Comparison of ENCODE assay signal across 11 cellular contexts in the genomic region with DNA sequence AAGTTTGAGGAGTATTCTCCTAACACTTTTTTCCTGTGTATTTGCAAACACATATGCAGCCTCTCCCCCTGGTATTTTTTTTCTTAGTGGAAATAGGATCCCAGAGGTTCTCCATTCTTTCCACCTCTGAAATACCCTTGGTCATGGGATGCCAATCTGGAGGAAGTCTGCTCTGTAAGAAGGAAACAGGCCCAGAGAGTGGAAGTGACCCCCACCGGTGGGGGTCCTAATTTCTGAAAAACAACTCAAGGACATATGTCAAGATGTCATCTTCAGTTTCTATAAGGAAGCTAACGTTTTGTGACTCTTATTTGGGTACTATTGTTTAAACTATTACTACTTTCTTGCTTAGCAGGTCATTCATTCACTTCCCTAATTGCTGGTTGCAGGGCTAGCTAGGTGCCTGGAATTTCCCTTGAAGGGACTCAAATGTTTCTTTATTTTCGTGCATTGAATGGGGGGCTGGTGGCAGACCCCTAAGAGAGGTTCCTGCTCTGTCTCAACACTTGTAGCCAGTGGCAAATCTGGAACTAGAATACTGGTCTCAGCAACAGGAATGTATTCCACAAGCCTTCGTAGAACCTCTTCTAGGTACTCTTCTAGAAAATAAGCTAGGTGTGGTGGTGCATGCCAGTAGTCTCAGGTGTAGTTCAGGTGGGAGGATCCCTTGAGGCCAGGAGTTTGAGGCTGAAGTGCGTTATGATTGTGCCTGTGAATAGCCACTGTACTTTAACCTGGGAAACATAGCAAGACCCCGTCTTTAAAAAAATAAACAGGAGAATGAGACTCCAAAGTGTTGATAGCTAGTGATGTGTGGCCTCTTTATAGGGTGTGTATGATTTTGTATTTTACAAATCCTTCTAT. TPM values are rescaled to one million over a fixed set of nuclear protein-coding genes. Genes with fewer than 3 reads are reported as not detected.
DNase-seq lines count a peak whose midpoint lies in the region; ATAC-seq and TF ChIP-seq lines count a peak whose summit lies in the region.
"Had no signal": no experiment of that assay in that cellular context is flagged by ENCODE, and none has a peak within 500 bp of the region (broad histone marks: within the 10 kb centered on the region; RNA-seq: fewer than 3 reads in every experiment).

No MANE protein-coding gene starts in this region.

- peak overlapping the region; percentile 31 for H3K27ac ChIP-seq in PC-9
- peak overlapping the region in 1 of 2 experiments; percentile 90; a peak in 1 of 4 replicates for H3K27ac ChIP-seq in SK-N-SH (ENCODE audit: low read depth in 2 of 2, low read length in 1 of 2)

- CTCF ChIA-PET in PC-9 (lab: Charles Lee) = no interaction called here
- CTCF ChIA-PET in SK-N-SH (lab: Yijun Ruan, JAX) = interaction anchor here (0.6 to 3.6 kb wide), 7 partner anchors 8 to 636 kb away, joined by 3 to 15 read pairs (median 4); a partner anchor contains a TSS

- TF ChIP-seq RAD21 in SK-N-SH (IDR thresholded peaks at IDR 0.05; ENCODE audit: low read length) = no peak

- peak overlapping the region; percentile 6 for H3K27ac Mint-ChIP-seq in activated CD4-positive, alpha-beta T cell treated with anti-CD3 and anti-CD28 coated beads, Interleukin-2, amount 10 ng/mL, durations not matched to agents 24 days and 14 days
- peak overlapping the region; percentile 94 for H3K27ac Mint-ChIP-seq in stimulated activated naive B cell treated with anti-CD40 and anti-IgM and Interleukin-4, amounts not matched to agents 10 μg/mL and 1 μg/mL and 100 μg/mL, for 72 hours

- TF ChIP-seq EP300 in SK-N-SH (IDR thresholded peaks at IDR 0.05; ENCODE audit: borderline replicate concordance in 1 of 2, low read depth in 1 of 2, low read length in 1 of 2) = no peak

- H3K4me1 ChIP-seq in PC-9 (replicated peaks; ENCODE audit: insufficient read depth) (peaks cover 26% of the 10 kb centered on the region), SK-N-SH (ENCODE audit: control insufficient read depth in 1 of 2, insufficient read depth in 2 of 2, low read depth in 1 of 2, low read length in 1 of 2) (peaks cover 0 to 38% of the 10 kb centered on the region in 2 experiments; a peak in 2 of 4 replicates)

- DNase-seq in activated CD4-positive, alpha-beta T cell treated with anti-CD3 and anti-CD28 coated beads, Interleukin-2, amount 10 ng/mL, durations not matched to agents 24 days and 14 days = no peak
- DNase-seq in activated CD4-positive, alpha-beta T cell treated with anti-CD3 and anti-CD28 coated beads, Interleukin-2, amount 50 U/mL, for 48 hours = no peak
- DNase-seq in PC-9 = no peak
- peak; percentile 42 for DNase-seq in kidney tubule cell (ENCODE audit: low spot score)
- DNase-seq in stimulated activated naive B cell treated with anti-CD40 and anti-IgM and Interleukin-4, amounts not matched to agents 10 μg/mL and 1 μg/mL and 100 μg/mL, for 72 hours = peak; percentile 26
- no peak for DNase-seq in SK-N-SH
- DNase-seq in HUDEP-2 (lab: John Stamatoyannopoulos, UW; ENCODE audit: unreplicated experiment in 76 of 76) = no peak
- DNase-seq in GM20000 (ENCODE audit: low spot score) = no peak

- intact Hi-C loops in activated CD4-positive, alpha-beta T cell treated with anti-CD3 and anti-CD28 coated beads, Interleukin-2, amount 10 ng/mL, durations not matched to agents 24 days and 14 days (cut with micrococcal nuclease) = loop anchor here (5.0 to 10.0 kb wide), 3 partner anchors 45 to 707 kb away; a partner anchor contains a TSS
- intact Hi-C loops in PC-9 (cut with micrococcal nuclease; ENCODE audit: unreplicated experiment) = no loop called here

- no peak for TF ChIP-seq CTCF in PC-9 (conservative IDR thresholded peaks at IDR 0.05)
- TF ChIP-seq CTCF in SK-N-SH (IDR thresholded peaks at IDR 0.05) = no peak
- no peak for TF ChIP-seq CTCF in GM20000 (IDR thresholded peaks at IDR 0.05; ENCODE audit: extremely low read depth, missing control alignments)

- H3K4me2 ChIP-seq in PC-9 (peak overlapping the region; percentile 81), SK-N-SH (no peak overlapping the region)

- POLR2A ChIA-PET in PC-9 (lab: Charles Lee; ENCODE audit: unreplicated experiment) (interaction anchor here (0.7 to 1.0 kb wide), 3 partner anchors 9 to 56 kb away, joined by 3 to 6 read pairs (median 4); a partner anchor contains a TSS), SK-N-SH (lab: Yijun Ruan, JAX) (interaction anchor here (1.0 to 2.3 kb wide), 3 partner anchors 8 to 28 kb away, joined by 3 to 43 read pairs (median 4); a partner anchor contains a TSS)

- no peak overlapping the region for H3K4me3 ChIP-seq in PC-9
- H3K4me3 ChIP-seq in SK-N-SH (ENCODE audit: low read depth in 2 of 2, low read length in 1 of 2) = no peak overlapping the region

- H2AFZ ChIP-seq in PC-9 (no peak overlapping the region), SK-N-SH (ENCODE audit: low read depth) (no peak overlapping the region)

- H3K36me3 Mint-ChIP-seq in activated CD4-positive, alpha-beta T cell treated with anti-CD3 and anti-CD28 coated beads, Interleukin-2, amount 10 ng/mL, durations not matched to agents 24 days and 14 days (ENCODE audit: low read depth) = peaks cover 22% of the 10 kb centered on the region
- H3K36me3 Mint-ChIP-seq in stimulated activated naive B cell treated with anti-CD40 and anti-IgM and Interleukin-4, amounts not matched to agents 10 μg/mL and 1 μg/mL and 100 μg/mL, for 72 hours = peaks cover 39 to 46% of the 10 kb centered on the region in 2 donors

- peaks cover 18% of the 10 kb centered on the region for H3K36me3 ChIP-seq in PC-9 (ENCODE audit: low read depth)
- H3K36me3 ChIP-seq in SK-N-SH (replicated peaks in 1 of 2; ENCODE audit: control insufficient read depth in 1 of 2, insufficient read depth in 2 of 2, low read length in 1 of 2) = peaks cover 19 to 27% of the 10 kb centered on the region in 2 experiments

- H3K27me3 Mint-ChIP-seq in activated CD4-positive, alpha-beta T cell treated with anti-CD3 and anti-CD28 coated beads, Interleukin-2, amount 10 ng/mL, durations not matched to agents 24 days and 14 days = no peaks in the 10 kb centered on the region
- no peaks in the 10 kb centered on the region for H3K27me3 Mint-ChIP-seq in stimulated activated naive B cell treated with anti-CD40 and anti-IgM and Interleukin-4, amounts not matched to agents 10 μg/mL and 1 μg/mL and 100 μg/mL, for 72 hours

- H3K79me2 ChIP-seq in PC-9 (ENCODE audit: low read depth) (peaks cover 20% of the 10 kb centered on the region; the same call in 1 of the 2 replicates), SK-N-SH (ENCODE audit: insufficient read depth) (peaks cover 42% of the 10 kb centered on the region; the same call in 1 of the 2 replicates)

- H3K9ac ChIP-seq in SK-N-SH = no peak overlapping the region

- H3K9me3 Mint-ChIP-seq in activated CD4-positive, alpha-beta T cell treated with anti-CD3 and anti-CD28 coated beads, Interleukin-2, amount 10 ng/mL, durations not matched to agents 24 days and 14 days = no peaks in the 10 kb centered on the region
- H3K9me3 Mint-ChIP-seq in stimulated activated naive B cell treated with anti-CD40 and anti-IgM and Interleukin-4, amounts not matched to agents 10 μg/mL and 1 μg/mL and 100 μg/mL, for 72 hours = no peaks in the 10 kb centered on the region

- peaks cover 47% of the 10 kb centered on the region for H3K4me1 Mint-ChIP-seq in activated CD4-positive, alpha-beta T cell treated with anti-CD3 and anti-CD28 coated beads, Interleukin-2, amount 10 ng/mL, durations not matched to agents 24 days and 14 days
- peaks cover 70 to 90% of the 10 kb centered on the region in 2 donors for H3K4me1 Mint-ChIP-seq in stimulated activated naive B cell treated with anti-CD40 and anti-IgM and Interleukin-4, amounts not matched to agents 10 μg/mL and 1 μg/mL and 100 μg/mL, for 72 hours

- no peaks in the 10 kb centered on the region for H3K9me3 ChIP-seq in PC-9 (ENCODE audit: insufficient read depth, low read depth)
- H3K9me3 ChIP-seq in SK-N-SH = no peaks in the 10 kb centered on the region
- H3K9me3 ChIP-seq: suprapubic skin had no signal

- peak; percentile 3 to 7 for ATAC-seq in stimulated activated naive B cell treated with anti-CD40 and anti-IgM and Interleukin-4, amounts not matched to agents 10 μg/mL and 1 μg/mL and 100 μg/mL, for 72 hours (replicated peaks)

- no TSS peak for BruUV-seq in PC-9 (replicated peaks; lab: Mats Ljungman, UMichigan)

- WGBS in SK-N-SH (ENCODE audit: low lambda C conversion rate) = 86% methylated on average over 6 of the region's 6 CpGs

- peak overlapping the region; percentile 96 for H3K4me3 Mint-ChIP-seq in activated CD4-positive, alpha-beta T cell treated with anti-CD3 and anti-CD28 coated beads, Interleukin-2, amount 10 ng/mL, durations not matched to agents 24 days and 14 days
- H3K4me3 Mint-ChIP-seq in stimulated activated naive B cell treated with anti-CD40 and anti-IgM and Interleukin-4, amounts not matched to agents 10 μg/mL and 1 μg/mL and 100 μg/mL, for 72 hours = peak overlapping the region; percentile 59 to 93

- H3K9me2 ChIP-seq in PC-9 (ENCODE audit: insufficient read depth) (no peaks in the 10 kb centered on the region), SK-N-SH (no peaks in the 10 kb centered on the region)

- H3K27me3 ChIP-seq in PC-9 (ENCODE audit: insufficient read depth, low read depth) (no peaks in the 10 kb centered on the region), SK-N-SH (ENCODE audit: insufficient read depth) (no peaks in the 10 kb centered on the region)
- H3K27me3 ChIP-seq: suprapubic skin had no signal

- peaks cover 67% of the 10 kb centered on the region for H3F3A ChIP-seq in PC-9 (ENCODE audit: insufficient read depth, low read depth)
- H3F3A ChIP-seq in SK-N-SH (replicated peaks; ENCODE audit: insufficient read depth) = peaks cover 30% of the 10 kb centered on the region

- H4K20me1 ChIP-seq in PC-9 (ENCODE audit: insufficient read depth) (peaks cover 20% of the 10 kb centered on the region), SK-N-SH (ENCODE audit: insufficient read depth) (no peaks in the 10 kb centered on the region)

RNA-seq across cellular contexts. Expression of a gene that starts 1.8 kb away (rescaled TPM):
- 4.2 and 5.5 TPM in 2 replicates for total RNA-seq in activated CD4-positive, alpha-beta T cell treated with anti-CD3 and anti-CD28 coated beads, Interleukin-2, amount 10 ng/mL, durations not matched to agents 24 days and 14 days
- total RNA-seq in PC-9 (2021) = 3.1 and 3.4 TPM in 2 replicates
- 4.6 and 5.0 TPM in 2 replicates for polyA plus RNA-seq in SK-N-SH (2012; rRNA removed)
- polyA plus RNA-seq in SK-N-SH (2012; cell fraction: cytosol; rRNA removed) = 2.3 and 3.7 TPM in 2 replicates
- 6.9 and 9.8 TPM in 2 replicates for polyA plus RNA-seq in SK-N-SH (2012; cell fraction: nucleus; rRNA removed)

RNA-seq across cellular contexts. Expression of a gene that starts 8.7 kb away (rescaled TPM):
- 73.6 and 79.7 TPM in 2 replicates for total RNA-seq in activated CD4-positive, alpha-beta T cell treated with anti-CD3 and anti-CD28 coated beads, Interleukin-2, amount 10 ng/mL, durations not matched to agents 24 days and 14 days
- 172 and 174 TPM in 2 replicates for total RNA-seq in PC-9 (2021)
- 87.5 and 91.6 TPM in 2 replicates for polyA plus RNA-seq in SK-N-SH (2012; rRNA removed)
- polyA plus RNA-seq in SK-N-SH (2012; cell fraction: cytosol; rRNA removed) = 49.6 and 70.3 TPM in 2 replicates
- 254 and 314 TPM in 2 replicates for polyA plus RNA-seq in SK-N-SH (2012; cell fraction: nucleus; rRNA removed)

RNA-seq across cellular contexts. Expression of a gene that starts 35.9 kb away (rescaled TPM):
- total RNA-seq in activated CD4-positive, alpha-beta T cell treated with anti-CD3 and anti-CD28 coated beads, Interleukin-2, amount 10 ng/mL, durations not matched to agents 24 days and 14 days = not detected in 2 replicates
- total RNA-seq in PC-9 (2021) = not detected in 2 replicates
- polyA plus RNA-seq in SK-N-SH (2012; rRNA removed) = 0.26 and 0.43 TPM in 2 replicates
- polyA plus RNA-seq in SK-N-SH (2012; cell fraction: cytosol; rRNA removed) = 0.21 and 0.24 TPM in 2 replicates
- 0.34 and 0.43 TPM in 2 replicates for polyA plus RNA-seq in SK-N-SH (2012; cell fraction: nucleus; rRNA removed)
- total RNA-seq: T-helper 2 cell treated with Interferon-gamma antibody and Interleukin-4, amounts not matched to agents 100 ng/mL and 5 ng/mL, for 36 hours had no signal

RNA-seq across cellular contexts. Expression of a gene that starts 54.0 kb away (rescaled TPM):
- total RNA-seq in activated CD4-positive, alpha-beta T cell treated with anti-CD3 and anti-CD28 coated beads, Interleukin-2, amount 10 ng/mL, durations not matched to agents 24 days and 14 days = 7.9 and 11.7 TPM in 2 replicates
- 24.1 and 34.5 TPM in 2 replicates for total RNA-seq in PC-9 (2021)
- polyA plus RNA-seq in SK-N-SH (2012; rRNA removed) = 0.16 and 0.35 TPM in 2 replicates
- 0.24 and 0.31 TPM in 2 replicates for polyA plus RNA-seq in SK-N-SH (2012; cell fraction: cytosol; rRNA removed)
- 0.29 and 0.37 TPM in 2 replicates for polyA plus RNA-seq in SK-N-SH (2012; cell fraction: nucleus; rRNA removed)

RNA-seq across cellular contexts. Expression of a gene that starts 54.2 kb away (rescaled TPM):
- 26.8 and 27.5 TPM in 2 replicates for total RNA-seq in activated CD4-positive, alpha-beta T cell treated with anti-CD3 and anti-CD28 coated beads, Interleukin-2, amount 10 ng/mL, durations not matched to agents 24 days and 14 days
- 34.8 and 42.3 TPM in 2 replicates for total RNA-seq in PC-9 (2021)
- 0.93 and 0.99 TPM in 2 replicates for polyA plus RNA-seq in SK-N-SH (2012; rRNA removed)
- polyA plus RNA-seq in SK-N-SH (2012; cell fraction: cytosol; rRNA removed) = 0.41 and 1.00 TPM in 2 replicates
- 0.73 and 1.2 TPM in 2 replicates for polyA plus RNA-seq in SK-N-SH (2012; cell fraction: nucleus; rRNA removed)
- total RNA-seq: myocyte had no signal

Comparison
In these comparisons a context has a peak if more than half of its experiments do, and no peak if none do; other contexts are left out.
1. DNase-seq: peak in kidney tubule cell (single experiment) and stimulated activated naive B cell treated with anti-CD40 and anti-IgM and Interleukin-4, amounts not matched to agents 10 μg/mL and 1 μg/mL and 100 μg/mL, for 72 hours (single experiment); none in activated CD4-positive, alpha-beta T cell treated with anti-CD3 and anti-CD28 coated beads, Interleukin-2, amount 10 ng/mL, durations not matched to agents 24 days and 14 days (single experiment), activated CD4-positive, alpha-beta T cell treated with anti-CD3 and anti-CD28 coated beads, Interleukin-2, amount 50 U/mL, for 48 hours (0 of 2), PC-9 (0 of 2), SK-N-SH (single experiment), HUDEP-2 (0 of 76) and GM20000 (single experiment).